ENCODE assay signal across 9 cellular contexts in genomic region chr3:53282581-53282980, GRCh38.
"Had no signal": no experiment of that assay in that cellular context is flagged by ENCODE, and none has a peak within 500 bp of the region (broad histone marks: within the 10 kb centered on the region; RNA-seq: fewer than 3 reads in every experiment).

No MANE protein-coding gene starts in this region.

- H3K27ac Mint-ChIP-seq: GM23338, H9, HFFc6 had no signal

- FAIRE-seq: H1, H54, K562 had no signal

- ATAC-seq: GM23338, K562 had no signal

- DNase-seq: H9, HCEC 1CT, HFFc6, IMR-90, KG1 had no signal

- H2AFZ ChIP-seq: GM23338 had no signal

- H3K9me3 Mint-ChIP-seq: GM23338, H9, HFFc6 had no signal

- H3K4me3 ChIP-seq: GM23338, K562 had no signal

- H3K4me2 ChIP-seq: GM23338 had no signal

- H3K4me3 Mint-ChIP-seq: GM23338, H9, HFFc6 had no signal
